ENCODE assay signal across 8 cellular contexts in genomic region chr14:20413785-20414117, GRCh38. TPM values are rescaled to one million over a fixed set of nuclear protein-coding genes. Genes with fewer than 3 reads are reported as not detected.
A peak's percentile ranks its signal among the peaks of the same experiment; 100 is the strongest.
DNase-seq lines count a peak whose midpoint lies in the region; ATAC-seq and TF ChIP-seq lines count a peak whose summit lies in the region.

No MANE protein-coding gene starts in this region.

- peak overlapping the region; percentile 66 for H3K9ac ChIP-seq in endodermal cell (ENCODE audit: extremely low read depth, low read length, poor library complexity, severe bottlenecking)

- DNase-seq in NCI-H2227 (lab: John Stamatoyannopoulos, UW; ENCODE audit: unreplicated experiment) = peak; percentile 18
- DNase-seq in NCI-H2227 treated with DMSO at 0.1 percent for 48 hours (lab: John Stamatoyannopoulos, UW) = no peak
- DNase-seq in endodermal cell = no peak
- no peak for DNase-seq in NCI-H1417 treated with DMSO at 0.1 percent for 48 hours (lab: John Stamatoyannopoulos, UW)

- H3K27me3 ChIP-seq in endodermal cell (ENCODE audit: control insufficient read depth, insufficient read depth, low read length, poor library complexity, severe bottlenecking) (no peaks in the 10 kb centered on the region), muscle layer of duodenum (ENCODE audit: low read depth, low read length) (no peaks in the 10 kb centered on the region)

- 3 to 7% methylated on average over 8 of the region's 8 CpGs for WGBS in endodermal cell (ENCODE audit: insufficient coverage in 1 of 2, insufficient read length in 1 of 2), 2 experiments

- H3K4me3 ChIP-seq in endodermal cell (ENCODE audit: low read length) (peak overlapping the region; percentile 98), muscle layer of duodenum (ENCODE audit: low read depth in 1 of 2, low read length in 2 of 2) (peak overlapping the region; percentile 88 to 89)

- ATAC-seq in HG03064 (IDR thresholded peaks at IDR 0.05; ENCODE audit: low read depth, unreplicated experiment) (peak; percentile 39), HG03159 (IDR thresholded peaks at IDR 0.05; ENCODE audit: unreplicated experiment) (no peak)

- H3K36me3 ChIP-seq in endodermal cell (ENCODE audit: control insufficient read depth, insufficient read depth, low read length) (no peaks in the 10 kb centered on the region), muscle layer of duodenum (ENCODE audit: control insufficient read depth in 1 of 2, insufficient read depth in 2 of 2, low read length in 2 of 2) (no peaks in the 10 kb centered on the region)

- no peak for TF ChIP-seq CTCF in endodermal cell (conservative IDR thresholded peaks at IDR 0.05)

- no peak overlapping the region for H3K27ac ChIP-seq in endodermal cell (ENCODE audit: low read depth, low read length)
- peak overlapping the region; percentile 97 for H3K27ac ChIP-seq in muscle layer of duodenum (ENCODE audit: low read length)

- H3K9me3 ChIP-seq in endodermal cell (ENCODE audit: control insufficient read depth, low read length) = no peaks in the 10 kb centered on the region
- H3K9me3 ChIP-seq in muscle layer of duodenum (ENCODE audit: control insufficient read depth in 1 of 2, low read length in 2 of 2) = no peaks in the 10 kb centered on the region

- H3K4me3 Mint-ChIP-seq in T-helper 1 cell treated with Interleukin-12 subunit alpha and Interleukin-12 subunit beta and Interleukin-4 antibody, amounts not matched to agents 30 μg/mL and 1 μg/mL, for 36 hours = peak overlapping the region; percentile 99
- H3K4me3 Mint-ChIP-seq in endodermal cell = peak overlapping the region; percentile 74

- H3K36me3 Mint-ChIP-seq in T-helper 1 cell treated with Interleukin-12 subunit alpha and Interleukin-12 subunit beta and Interleukin-4 antibody, amounts not matched to agents 30 μg/mL and 1 μg/mL, for 36 hours (ENCODE audit: low read depth) = peaks cover 5% of the 10 kb centered on the region
- H3K36me3 Mint-ChIP-seq in endodermal cell (ENCODE audit: low read depth) = peaks cover 1% of the 10 kb centered on the region

- H3K27me3 Mint-ChIP-seq in T-helper 1 cell treated with Interleukin-12 subunit alpha and Interleukin-12 subunit beta and Interleukin-4 antibody, amounts not matched to agents 30 μg/mL and 1 μg/mL, for 36 hours (ENCODE audit: low read depth) = no peaks in the 10 kb centered on the region
- H3K27me3 Mint-ChIP-seq in endodermal cell (ENCODE audit: insufficient read depth) = no peaks in the 10 kb centered on the region

- peaks cover 30% of the 10 kb centered on the region for H3K4me1 Mint-ChIP-seq in T-helper 1 cell treated with Interleukin-12 subunit alpha and Interleukin-12 subunit beta and Interleukin-4 antibody, amounts not matched to agents 30 μg/mL and 1 μg/mL, for 36 hours (ENCODE audit: low read depth)
- H3K4me1 Mint-ChIP-seq in endodermal cell = peaks cover 28% of the 10 kb centered on the region

- H3K27ac Mint-ChIP-seq in T-helper 1 cell treated with Interleukin-12 subunit alpha and Interleukin-12 subunit beta and Interleukin-4 antibody, amounts not matched to agents 30 μg/mL and 1 μg/mL, for 36 hours = peak overlapping the region; percentile 96
- H3K27ac Mint-ChIP-seq in endodermal cell = peak overlapping the region; percentile 92

- H3K4me1 ChIP-seq in endodermal cell (ENCODE audit: control insufficient read depth, insufficient read depth, low read length) = peaks cover 9% of the 10 kb centered on the region
- no peaks in the 10 kb centered on the region for H3K4me1 ChIP-seq in muscle layer of duodenum (ENCODE audit: control insufficient read depth in 1 of 2, insufficient read depth in 2 of 2, low read length in 2 of 2)

- no peaks in the 10 kb centered on the region for H3K9me3 Mint-ChIP-seq in T-helper 1 cell treated with Interleukin-12 subunit alpha and Interleukin-12 subunit beta and Interleukin-4 antibody, amounts not matched to agents 30 μg/mL and 1 μg/mL, for 36 hours
- H3K9me3 Mint-ChIP-seq in endodermal cell = no peaks in the 10 kb centered on the region

RNA-seq across cellular contexts. Expression of gene TEP1, which starts 0.5 kb away (rescaled TPM):
- 10 to 100 TPM; 33.8 to 34.0 TPM for total RNA-seq in endodermal cell
- 8.8 TPM for polyA plus RNA-seq in endodermal cell (2013, experiment 1 of 2)
- polyA plus RNA-seq in endodermal cell (2013, experiment 2 of 2) = 9.9 TPM

RNA-seq across cellular contexts. Expression of gene KLHL33, which starts 22.2 kb away (rescaled TPM):
- total RNA-seq in endodermal cell = under 1 TPM in 1 of 2 donors, not detected in 1; 0.09 TPM
- polyA plus RNA-seq in endodermal cell (2013, experiment 1 of 2) = not detected
- not detected for polyA plus RNA-seq in endodermal cell (2013, experiment 2 of 2)

RNA-seq across cellular contexts. Expression of gene OSGEP, which starts 40.9 kb away (rescaled TPM):
- total RNA-seq in endodermal cell = 10 to 100 TPM; 44.3 to 50.7 TPM
- 36.2 TPM for polyA plus RNA-seq in endodermal cell (2013, experiment 1 of 2)
- polyA plus RNA-seq in endodermal cell (2013, experiment 2 of 2) = 33.5 TPM

RNA-seq across cellular contexts. Expression of gene APEX1, which starts 41.3 kb away (rescaled TPM):
- total RNA-seq in endodermal cell = 100 to 1,000 TPM; 228 to 249 TPM
- polyA plus RNA-seq in endodermal cell (2013, experiment 1 of 2) = 308 TPM
- 267 TPM for polyA plus RNA-seq in endodermal cell (2013, experiment 2 of 2)

RNA-seq across cellular contexts. Expression of gene PIP4P1, which starts 47.5 kb away (rescaled TPM):
- total RNA-seq in endodermal cell = 10 to 100 TPM; 32.1 to 38.1 TPM
- polyA plus RNA-seq in endodermal cell (2013, experiment 1 of 2) = 39.0 TPM
- 45.4 TPM for polyA plus RNA-seq in endodermal cell (2013, experiment 2 of 2)
